Comparison of ENCODE assay signal across 23 cellular contexts in genomic region chr15:62745621-62746180, GRCh38.
DNase-seq lines count a peak whose midpoint lies in the region; ATAC-seq and TF ChIP-seq lines count a peak whose summit lies in the region.
"Had no signal": no experiment of that assay in that cellular context is flagged by ENCODE, and none has a peak within 500 bp of the region (broad histone marks: within the 10 kb centered on the region; RNA-seq: fewer than 3 reads in every experiment).

No MANE protein-coding gene starts in this region.

- H3K9me3 ChIP-seq in IMR-90 (ENCODE audit: control insufficient read depth, insufficient read depth, low read length) = no peaks in the 10 kb centered on the region
- H3K9me3 ChIP-seq: BLaER1 treated with 17β-estradiol and CSF1 and Interleukin-3, amounts not matched to agents 10 nM and 100 nM; SJSA1 had no signal

- H3K18ac ChIP-seq in IMR-90 (ENCODE audit: low read depth, low read length) = no peak overlapping the region

- no peak overlapping the region for H3K14ac ChIP-seq in IMR-90 (replicated peaks; ENCODE audit: low read depth, low read length)

- BruUV-seq in IMR-90 (replicated peaks; lab: Mats Ljungman, UMichigan) = no TSS peak

- no peak overlapping the region for H4K5ac ChIP-seq in IMR-90 (ENCODE audit: low read depth, low read length)

- DNase-seq in IMR-90 = peak; percentile 18
- peak; percentile 51 for DNase-seq in fibroblast of gingiva (ENCODE audit: low read depth)
- DNase-seq in substantia nigra (lab: John Stamatoyannopoulos, UW) = no peak
- DNase-seq in SIG-M5 (lab: John Stamatoyannopoulos, UW) = no peak
- no peak for DNase-seq in NK-92 treated with Interleukin-12 subunit alpha and Interleukin-12 subunit beta, amount 100 ng/mL, for 24 hours (lab: John Stamatoyannopoulos, UW)
- DNase-seq: AML-193; CD4-positive, alpha-beta T cell; DMS53; GM23248; H7; NCI-H1092; NCI-H1417 treated with DMSO at 0.1 percent for 48 hours; NCI-H187; NCI-H2171 treated with DMSO at 0.1 percent for 48 hours; NCI-H524 treated with DMSO at 0.1 percent for 48 hours; NCI-H82; PC-9 had no signal

- TF ChIP-seq POLR2A in IMR-90 (IDR thresholded peaks at IDR 0.05; ENCODE audit: low read depth, low read length) = no peak

- TF ChIP-seq CTCF in IMR-90 (conservative IDR thresholded peaks at IDR 0.05; ENCODE audit: low read depth, low read length) (no peak), nephron (IDR thresholded peaks at IDR 0.05; ENCODE audit: unreplicated experiment in 3 of 3) (no peak)

- no peak overlapping the region for H3K4me2 ChIP-seq in IMR-90 (ENCODE audit: low read depth, low read length)
- H3K4me2 ChIP-seq: BLaER1 treated with 17β-estradiol and CSF1 and Interleukin-3, amounts not matched to agents 10 nM and 100 nM; PC-9 had no signal

- H3K4me1 ChIP-seq in IMR-90 (ENCODE audit: control insufficient read depth, insufficient read depth, low read length) = peaks cover 10% of the 10 kb centered on the region

- H3K36me3 ChIP-seq in IMR-90 (ENCODE audit: control insufficient read depth, insufficient read depth, low read length) = no peaks in the 10 kb centered on the region; the same call in 1 of the 2 replicates

- no peak overlapping the region for H4K8ac ChIP-seq in IMR-90 (ENCODE audit: low read depth in 2 of 2, low read length in 2 of 2)

- H3K9me1 ChIP-seq in IMR-90 (ENCODE audit: insufficient read depth, low read length) = peaks cover under 1% of the 10 kb centered on the region

- no peaks in the 10 kb centered on the region for H4K20me1 ChIP-seq in IMR-90 (ENCODE audit: insufficient read depth, low read length)

- H2BK15ac ChIP-seq in IMR-90 (ENCODE audit: low read depth, low read length) = no peak overlapping the region

- H2AK5ac ChIP-seq in IMR-90 (ENCODE audit: low read depth, low read length) = no peak overlapping the region

- intact Hi-C loops in IMR-90 (cut with micrococcal nuclease) = no loop called here

- no peaks in the 10 kb centered on the region for H3K9me3 Mint-ChIP-seq in nephron
- H3K9me3 Mint-ChIP-seq: CD4-positive, alpha-beta T cell had no signal

- H3K23ac ChIP-seq in IMR-90 (ENCODE audit: low read depth, low read length) = no peak overlapping the region

- no peak overlapping the region for H3K9ac ChIP-seq in IMR-90 (ENCODE audit: low read depth, low read length)
- H3K9ac ChIP-seq: BLaER1 treated with 17β-estradiol and CSF1 and Interleukin-3, amounts not matched to agents 10 nM and 100 nM; GM23248 had no signal

- no peaks in the 10 kb centered on the region; a peak in 1 of 4 replicates for H3K79me1 ChIP-seq in IMR-90 (ENCODE audit: low read depth in 1 of 2, low read length in 2 of 2)

- H2BK120ac ChIP-seq in IMR-90 (ENCODE audit: low read depth, low read length) = no peak overlapping the region

- POLR2A ChIA-PET in IMR-90 (lab: Charles Lee; ENCODE audit: unreplicated experiment) = no interaction called here

- peak overlapping the region in 2 of 3 experiments; percentile 80 to 84 for H3K27ac Mint-ChIP-seq in nephron
- H3K27ac Mint-ChIP-seq: CD4-positive, alpha-beta T cell had no signal

- H3K4me3 Mint-ChIP-seq in nephron = no peak overlapping the region
- H3K4me3 Mint-ChIP-seq: CD4-positive, alpha-beta T cell had no signal

- no peak overlapping the region for H2BK5ac ChIP-seq in IMR-90 (ENCODE audit: low read depth, low read length, poor library complexity, severe bottlenecking)

- peaks cover 4% of the 10 kb centered on the region for H3K36me3 Mint-ChIP-seq in nephron (ENCODE audit: low read depth)

- CTCF ChIA-PET in IMR-90 (lab: Yijun Ruan, JAX) = no interaction called here

- H3K4me1 Mint-ChIP-seq in nephron = peaks cover 57% of the 10 kb centered on the region

- H3K56ac ChIP-seq in IMR-90 (ENCODE audit: extremely low read depth, insufficient read depth, low read length) = no peak overlapping the region

- in situ Hi-C loops in IMR-90 (cut with MboI; ENCODE audit: low sequenced_read_pairs) = loop anchor here (10.0 kb wide), 1 partner anchor 351 kb away; the partner anchor contains the start of gene TLN2

- WGBS in IMR-90 (ENCODE audit: extremely low coverage in 2 of 2, insufficient read length in 1 of 2), 2 experiments = no CpG with 5 or more reads among the region's 8 CpGs

- no peak overlapping the region for H3K4ac ChIP-seq in IMR-90 (ENCODE audit: low read depth, low read length)

- no peak overlapping the region for H2AK9ac ChIP-seq in IMR-90 (replicated peaks; ENCODE audit: low read depth, low read length, poor library complexity)

- H3K27me3 Mint-ChIP-seq in nephron (ENCODE audit: low read depth) = no peaks in the 10 kb centered on the region
- H3K27me3 Mint-ChIP-seq: CD4-positive, alpha-beta T cell had no signal

- no peak for TF ChIP-seq RAD21 in IMR-90 (IDR thresholded peaks at IDR 0.05; ENCODE audit: low read length)

- H4K91ac ChIP-seq in IMR-90 (ENCODE audit: insufficient read depth, low read depth, low read length) = no peak overlapping the region

- no peaks in the 10 kb centered on the region for H3K27me3 ChIP-seq in IMR-90 (ENCODE audit: control insufficient read depth, insufficient read depth, low read length)
- H3K27me3 ChIP-seq: BLaER1 treated with 17β-estradiol and CSF1 and Interleukin-3, amounts not matched to agents 10 nM and 100 nM; SJSA1 had no signal

- H3K4me3 ChIP-seq in IMR-90 (ENCODE audit: insufficient read depth, low read depth, low read length) = no peak overlapping the region
- H3K4me3 ChIP-seq: BLaER1 treated with 17β-estradiol and CSF1 and Interleukin-3, amounts not matched to agents 10 nM and 100 nM; GM23248; PC-9; SJSA1 had no signal

- dilution Hi-C loops in IMR-90 (cut with HindIII; ENCODE audit: low sequenced_read_pairs, unreplicated experiment) = no loop called here

- no peak overlapping the region for H2AFZ ChIP-seq in IMR-90 (replicated peaks; ENCODE audit: low read length, poor library complexity)
- H2AFZ ChIP-seq: GM23248, PC-9 had no signal

- no peak overlapping the region for H3K27ac ChIP-seq in IMR-90 (ENCODE audit: insufficient read depth, low read length)
- peak overlapping the region; percentile 37 for H3K27ac ChIP-seq in substantia nigra (ENCODE audit: low read depth, low read length, poor library complexity, severe bottlenecking)
- H3K27ac ChIP-seq: BLaER1 treated with 17β-estradiol and CSF1 and Interleukin-3, amounts not matched to agents 10 nM and 100 nM; GM23248; HL-60; PC-9; SJSA1 had no signal

- no peak overlapping the region for H2BK20ac ChIP-seq in IMR-90 (ENCODE audit: low read depth, low read length)

- ATAC-seq in IMR-90 (ENCODE audit: low read depth) (no peak), HG03135 (IDR thresholded peaks at IDR 0.05; ENCODE audit: unreplicated experiment) (no peak)
- ATAC-seq: Right ventricle myocardium inferior had no signal

TF ChIP-seq in IMR-90, 13 proteins besides CTCF, POLR2A, EP300 and RAD21:
- TF ChIP-seq MXI1 (IDR thresholded peaks at IDR 0.05; ENCODE audit: borderline replicate concordance, low read depth, low read length) (no peak), SMC3 (IDR thresholded peaks at IDR 0.05; ENCODE audit: low read depth, low read length) (no peak), BHLHE40 (IDR thresholded peaks at IDR 0.05; ENCODE audit: low read depth, low read length) (no peak), CEBPB (IDR thresholded peaks at IDR 0.05; ENCODE audit: low read depth, low read length) (no peak), RFX5 (IDR thresholded peaks at IDR 0.05; ENCODE audit: low read depth, low read length) (no peak), MAZ (IDR thresholded peaks at IDR 0.05; ENCODE audit: borderline replicate concordance, low read depth, low read length) (no peak), NFE2L2 (IDR thresholded peaks at IDR 0.05; ENCODE audit: low read depth, low read length) (no peak), RCOR1 (IDR thresholded peaks at IDR 0.05; ENCODE audit: insufficient replicate concordance, low read length) (no peak), MAFK (IDR thresholded peaks at IDR 0.05; ENCODE audit: low read depth, low read length) (no peak), CHD1 (IDR thresholded peaks at IDR 0.05; ENCODE audit: low read depth, low read length) (no peak), FOS (IDR thresholded peaks at IDR 0.05; ENCODE audit: low read depth, low read length) (no peak), ELK1 (IDR thresholded peaks at IDR 0.05; ENCODE audit: borderline replicate concordance, low read depth, low read length) (no peak)
- TF ChIP-seq, protein P1, sequence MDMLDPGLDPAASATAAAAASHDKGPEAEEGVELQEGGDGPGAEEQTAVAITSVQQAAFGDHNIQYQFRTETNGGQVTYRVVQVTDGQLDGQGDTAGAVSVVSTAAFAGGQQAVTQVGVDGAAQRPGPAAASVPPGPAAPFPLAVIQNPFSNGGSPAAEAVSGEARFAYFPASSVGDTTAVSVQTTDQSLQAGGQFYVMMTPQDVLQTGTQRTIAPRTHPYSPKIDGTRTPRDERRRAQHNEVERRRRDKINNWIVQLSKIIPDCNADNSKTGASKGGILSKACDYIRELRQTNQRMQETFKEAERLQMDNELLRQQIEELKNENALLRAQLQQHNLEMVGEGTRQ (IDR thresholded peaks at IDR 0.05; ENCODE audit: low read depth, low read length) = no peak

Comparison
In these comparisons a context has a peak if more than half of its experiments do, and no peak if none do; other contexts are left out.
1. DNase-seq: peak in IMR-90 (single experiment) and fibroblast of gingiva (single experiment); none in substantia nigra (0 of 49), SIG-M5 (single experiment) and NK-92 treated with Interleukin-12 subunit alpha and Interleukin-12 subunit beta, amount 100 ng/mL, for 24 hours (single experiment).